ENCODE assay signal across 5 cellular contexts in the genomic region with DNA sequence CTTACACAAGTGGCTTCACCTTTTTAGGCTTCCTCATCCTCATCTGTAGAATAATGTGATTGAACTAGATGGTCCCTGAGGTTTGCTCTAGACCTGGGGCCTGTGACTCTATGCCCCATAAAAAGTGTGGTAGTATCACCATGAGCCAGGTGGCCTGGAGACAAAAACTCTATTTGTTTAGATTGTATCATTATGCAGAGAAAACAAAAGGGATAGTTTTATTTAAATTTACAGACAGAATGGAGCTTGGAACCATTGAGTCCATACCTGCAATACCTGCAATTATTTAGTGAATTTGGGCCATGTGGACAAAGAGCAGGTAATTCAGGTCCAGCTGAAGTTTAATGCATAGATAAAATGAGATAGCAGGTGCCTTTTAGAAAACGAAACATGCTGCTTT.
"Had no signal": no experiment of that assay in that cellular context is flagged by ENCODE, and none has a peak within 500 bp of the region (broad histone marks: within the 10 kb centered on the region; RNA-seq: fewer than 3 reads in every experiment).

No MANE protein-coding gene starts in this region.

- H3K27ac ChIP-seq: HL-60 had no signal

- ATAC-seq: GM23338, HepG2 had no signal

- DNase-seq: H9, HCEC 1CT had no signal
